Comparison of ENCODE assay signal across 8 cellular contexts in the genomic region with DNA sequence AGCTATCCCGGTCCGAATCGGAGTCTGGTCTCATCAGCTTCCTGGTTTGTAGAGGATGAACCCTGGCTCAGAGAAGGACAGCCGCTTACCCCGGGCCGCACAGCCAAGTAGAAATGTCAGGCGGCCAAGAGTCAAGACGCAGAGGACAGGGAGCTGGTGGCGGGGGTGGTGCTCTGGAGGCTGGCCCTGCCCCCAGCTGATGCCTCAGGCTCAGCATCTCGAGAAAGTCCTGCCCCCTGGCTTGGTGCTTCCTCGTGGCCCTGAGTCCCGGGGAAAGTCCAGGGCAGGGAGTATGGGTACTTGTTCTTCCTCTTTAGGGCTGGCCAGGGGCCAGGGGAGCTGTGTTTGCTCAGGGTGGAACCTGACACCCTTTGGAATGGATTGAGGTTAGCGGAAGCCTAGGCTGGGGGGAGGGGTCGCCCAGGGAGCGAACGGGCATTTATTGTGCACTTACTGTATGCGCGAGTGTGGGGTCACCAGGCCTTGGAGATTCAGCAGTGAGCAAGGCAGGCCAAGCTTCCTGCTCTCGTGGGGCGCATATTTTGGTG. TPM values are rescaled to one million over a fixed set of nuclear protein-coding genes. Genes with fewer than 3 reads are reported as not detected.
A peak's percentile ranks its signal among the peaks of the same experiment; 100 is the strongest.
DNase-seq lines count a peak whose midpoint lies in the region; ATAC-seq and TF ChIP-seq lines count a peak whose summit lies in the region.

No MANE protein-coding gene starts in this region.

- H2AFZ ChIP-seq in PC-3 (ENCODE audit: low read length) = no peak overlapping the region

- no peaks in the 10 kb centered on the region for H4K20me1 ChIP-seq in PC-3 (ENCODE audit: low read length)

- peak; percentile 72 for ATAC-seq in PC-3
- ATAC-seq in HG02884 (IDR thresholded peaks at IDR 0.05; ENCODE audit: unreplicated experiment) = no peak

- DNase-seq in HL-60 (ENCODE audit: low read depth in 1 of 2, low spot score in 1 of 2) (peak; percentile 52 to 74), PC-3 (peak; percentile 93), foreskin fibroblast (peak; percentile 30 to 55), putamen (ENCODE audit: low spot score) (peak; percentile 32), T1000 (lab: John Stamatoyannopoulos, UW) (no peak), NOMO-1 treated with dmso at 0.1 percent for 144 hours (lab: John Stamatoyannopoulos, UW; ENCODE audit: unreplicated experiment) (no peak), vagina (ENCODE audit: extremely low spot score in 2 of 2) (no peak)

- BruUV-seq in PC-3 (replicated peaks; lab: Mats Ljungman, UMichigan) = no TSS peak

- H3K36me3 ChIP-seq in PC-3 (ENCODE audit: low read depth, low read length) (no peaks in the 10 kb centered on the region), vagina (no peaks in the 10 kb centered on the region)

- POLR2A ChIA-PET in PC-3 (lab: Charles Lee; ENCODE audit: unreplicated experiment) = no interaction called here

- intact Hi-C loops in PC-3 (cut with micrococcal nuclease) (no loop called here), vagina (cut with DNase I) (no loop called here)

- no peaks in the 10 kb centered on the region for H3F3A ChIP-seq in PC-3 (ENCODE audit: low read length, unreplicated experiment)

- H3K9ac ChIP-seq in PC-3 (ENCODE audit: low read length) = no peak overlapping the region

- H3K27ac ChIP-seq in HL-60 (replicated peaks) (no peak overlapping the region), PC-3 (ENCODE audit: low read length) (no peak overlapping the region), vagina (no peak overlapping the region)

- H3K4me2 ChIP-seq in PC-3 (ENCODE audit: low read length) = peak overlapping the region; percentile 39; the same call in 1 of the 2 replicates

- TF ChIP-seq CTCF in HL-60 (IDR thresholded peaks at IDR 0.05; ENCODE audit: insufficient read depth, low read length) (no peak), PC-3 (conservative IDR thresholded peaks at IDR 0.05; ENCODE audit: low read depth, low read length) (no peak), foreskin fibroblast (IDR thresholded peaks at IDR 0.05; ENCODE audit: low read depth, low read length) (no peak), vagina (IDR thresholded peaks at IDR 0.05) (no peak)

- H3K9me3 ChIP-seq in PC-3 (ENCODE audit: low read length) (no peaks in the 10 kb centered on the region), vagina (no peaks in the 10 kb centered on the region)

- no peak overlapping the region for H3K4me3 ChIP-seq in HL-60 (replicated peaks; ENCODE audit: insufficient read depth, low read length)
- H3K4me3 ChIP-seq in PC-3 (ENCODE audit: low read length) = no peak overlapping the region
- H3K4me3 ChIP-seq in foreskin fibroblast (ENCODE audit: low read depth in 1 of 2, low read length in 2 of 2) = no peak overlapping the region
- H3K4me3 ChIP-seq in vagina = no peak overlapping the region

- H3K27me3 ChIP-seq in HL-60 (ENCODE audit: insufficient read depth, poor library complexity, severe bottlenecking) (peaks cover 29% of the 10 kb centered on the region), PC-3 (ENCODE audit: low read length) (no peaks in the 10 kb centered on the region), vagina (no peaks in the 10 kb centered on the region)

- TF ChIP-seq POLR2A in vagina (IDR thresholded peaks at IDR 0.05) = no peak

- no peaks in the 10 kb centered on the region for H3K79me2 ChIP-seq in PC-3 (ENCODE audit: low read length)

- CTCF ChIA-PET in PC-3 (lab: Charles Lee) = no interaction called here

- H3K4me1 ChIP-seq in PC-3 (ENCODE audit: insufficient read depth, low read length) (peaks cover 24% of the 10 kb centered on the region), vagina (peaks cover 16% of the 10 kb centered on the region)

- H3K9me2 ChIP-seq in PC-3 (replicated peaks; ENCODE audit: low read length) = no peaks in the 10 kb centered on the region

RNA-seq across cellular contexts. Expression of a gene that starts 2.2 kb away (rescaled TPM):
- total RNA-seq in PC-3 (2014; rRNA removed) (11.7 and 14.3 TPM in 2 replicates), vagina (17.7 TPM)

RNA-seq across cellular contexts. Expression of a gene that starts 10.1 kb away (rescaled TPM):
- total RNA-seq in PC-3 (2014; rRNA removed) = 16.1 and 21.2 TPM in 2 replicates
- 24.1 TPM for total RNA-seq in vagina

RNA-seq across cellular contexts. Expression of a gene that starts 51.2 kb away (rescaled TPM):
- 21.4 and 23.9 TPM in 2 replicates for total RNA-seq in PC-3 (2014; rRNA removed)
- 46.2 TPM for total RNA-seq in vagina

RNA-seq across cellular contexts. Expression of a gene that starts 52.1 kb away (rescaled TPM):
- 73.9 and 80.8 TPM in 2 replicates for total RNA-seq in PC-3 (2014; rRNA removed)
- total RNA-seq in vagina = 30.4 TPM

Comparison
In these comparisons a context has a peak if more than half of its experiments do, and no peak if none do; other contexts are left out.
1. DNase-seq: peak in HL-60 (2 of 2), PC-3 (single experiment), foreskin fibroblast (2 of 2) and putamen (single experiment); none in T1000 (single experiment), NOMO-1 treated with dmso at 0.1 percent for 144 hours (single experiment) and vagina (0 of 2).